Comparison of ENCODE assay signal across 1 cellular context in genomic region chr10:70991140-70992124, GRCh38.
TF ChIP-seq lines count a peak whose summit lies in the region.

No MANE protein-coding gene starts in this region.

TF ChIP-seq in GM12878, 131 proteins besides CTCF, POLR2A, EP300 and RAD21 (continued from another document):
- TF ChIP-seq RELB (IDR thresholded peaks at IDR 0.05; ENCODE audit: low read depth) (peak; percentile 35; the same call in 1 of the 2 replicates), PML (IDR thresholded peaks at IDR 0.05; ENCODE audit: low read length) (no peak), MTA2 (IDR thresholded peaks at IDR 0.05; ENCODE audit: low read depth) (0 out of 2 replicates have a peak, but pooled peaks have one; percentile 41)
